In the genomic region with DNA sequence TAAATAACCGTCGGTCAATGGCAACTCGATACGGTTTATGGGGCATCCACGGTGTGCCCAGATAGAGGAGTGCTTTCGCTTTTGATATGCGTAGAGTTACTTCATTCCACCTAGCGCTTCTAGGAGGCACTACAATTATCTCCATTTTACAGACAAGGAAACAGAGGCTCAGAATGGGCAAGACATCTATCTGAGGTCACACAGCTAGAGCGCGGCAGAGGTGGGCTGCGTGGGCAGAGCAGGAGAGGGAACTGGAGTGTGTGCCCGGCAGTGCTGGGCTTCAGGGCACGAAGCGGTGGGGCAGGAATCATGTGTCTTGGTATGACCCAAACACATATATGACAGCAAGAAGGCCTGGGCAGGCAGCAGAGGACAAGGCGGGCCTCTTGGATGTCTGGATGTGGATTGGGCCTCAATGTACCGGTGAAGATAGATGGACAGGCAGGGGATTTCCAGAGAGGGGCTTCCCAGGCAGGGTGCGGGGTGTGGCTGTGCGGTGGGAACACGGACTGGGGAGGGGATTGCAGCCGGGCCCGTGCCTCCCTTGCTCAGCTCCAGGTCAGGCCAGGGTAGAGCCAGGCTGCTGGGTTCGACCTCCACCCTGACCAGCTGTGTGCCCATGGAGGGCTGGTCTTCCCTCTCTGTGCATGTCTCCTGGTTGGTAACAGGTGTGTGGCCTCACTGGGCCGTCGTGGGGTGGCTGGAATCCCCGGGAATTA, we compare ENCODE assay signal across 16 cellular contexts. TPM values are rescaled to one million over a fixed set of nuclear protein-coding genes. Genes with fewer than 3 reads are reported as not detected.
A peak's percentile ranks its signal among the peaks of the same experiment; 100 is the strongest.
DNase-seq lines count a peak whose midpoint lies in the region; ATAC-seq and TF ChIP-seq lines count a peak whose summit lies in the region.
"Had no signal": no experiment of that assay in that cellular context is flagged by ENCODE, and none has a peak within 500 bp of the region (broad histone marks: within the 10 kb centered on the region; RNA-seq: fewer than 3 reads in every experiment).

No MANE protein-coding gene starts in this region.

- POLR2A ChIA-PET in naive thymus-derived CD8-positive, alpha-beta T cell (lab: Charles Lee), result no interaction called here

- peak overlapping the region; percentile 67 for H3K4me2 ChIP-seq in Karpas-422 (ENCODE audit: low read depth, low read length, poor library complexity, severe bottlenecking)
- H3K4me2 ChIP-seq: smooth muscle cell had no signal

- H3K4me1 ChIP-seq in Karpas-422 (ENCODE audit: low read length), result peaks cover 28% of the 10 kb centered on the region
- peaks cover 8% of the 10 kb centered on the region for H3K4me1 ChIP-seq in upper lobe of right lung

- H3K9ac ChIP-seq in Karpas-422 (ENCODE audit: low read length), result peak overlapping the region; percentile 46

- peaks cover 10% of the 10 kb centered on the region for H3K9me3 Mint-ChIP-seq in glutamatergic neuron (ENCODE audit: unreplicated experiment)
- H3K9me3 Mint-ChIP-seq in naive thymus-derived CD8-positive, alpha-beta T cell, result no peaks in the 10 kb centered on the region
- H3K9me3 Mint-ChIP-seq: neural crest cell had no signal

- intact Hi-C loops in Right ventricle myocardium inferior (cut with DNase I) (no loop called here), cardiac septum (cut with DNase I) (no loop called here), upper lobe of right lung (cut with DNase I) (no loop called here)

- H3K27me3 ChIP-seq in Karpas-422 (ENCODE audit: low read length), result no peaks in the 10 kb centered on the region
- no peaks in the 10 kb centered on the region for H3K27me3 ChIP-seq in upper lobe of right lung
- H3K27me3 ChIP-seq: MG63 had no signal

- peaks cover 8% of the 10 kb centered on the region for H3K4me1 Mint-ChIP-seq in glutamatergic neuron (ENCODE audit: low read depth, unreplicated experiment)
- peaks cover 0 to 19% (median 2%) of the 10 kb centered on the region in 4 donors for H3K4me1 Mint-ChIP-seq in naive thymus-derived CD8-positive, alpha-beta T cell

- no peaks in the 10 kb centered on the region for H3K9me3 ChIP-seq in Karpas-422 (ENCODE audit: low read length)
- H3K9me3 ChIP-seq in upper lobe of right lung, result no peaks in the 10 kb centered on the region
- H3K9me3 ChIP-seq: MG63 had no signal

- TF ChIP-seq CTCF in glutamatergic neuron (IDR thresholded peaks at IDR 0.05; ENCODE audit: partially characterized antibody, unreplicated experiment), result no peak
- TF ChIP-seq CTCF in upper lobe of right lung (IDR thresholded peaks at IDR 0.05), result no peak

- H3K4me3 Mint-ChIP-seq in glutamatergic neuron (ENCODE audit: unreplicated experiment), result no peak overlapping the region
- peak overlapping the region in 1 of 10 donors; percentile 9 for H3K4me3 Mint-ChIP-seq in naive thymus-derived CD8-positive, alpha-beta T cell
- H3K4me3 Mint-ChIP-seq: neural crest cell had no signal

- DNase-seq in Right ventricle myocardium inferior (ENCODE audit: missing footprints) (peak; percentile 42), cardiac septum (ENCODE audit: low spot score) (no peak), Karpas-422 (peak; percentile 66), glutamatergic neuron (peak; percentile 12), upper lobe of right lung (peak; percentile 37)
- no peak for DNase-seq in stimulated activated naive CD4-positive, alpha-beta T cell treated with Interleukin-2 at 50 U/mL for 16 hours (lab: John Stamatoyannopoulos, UW)
- DNase-seq in naive thymus-derived CD8-positive, alpha-beta T cell, result no peak
- DNase-seq: ACHN; activated CD8-positive, alpha-beta memory T cell treated with anti-CD3 and anti-CD28 coated beads, Interleukin-2, amount 50 U/mL, for 4 hours; islet precursor cell; MG63; NCI-H226 had no signal

- peak overlapping the region; percentile 41 for H3K27ac Mint-ChIP-seq in glutamatergic neuron (ENCODE audit: unreplicated experiment)
- H3K27ac Mint-ChIP-seq in naive thymus-derived CD8-positive, alpha-beta T cell, result peak overlapping the region in 1 of 10 donors; percentile 24

- H3K36me3 ChIP-seq in Karpas-422 (ENCODE audit: insufficient read depth, low read length), result no peaks in the 10 kb centered on the region
- no peaks in the 10 kb centered on the region for H3K36me3 ChIP-seq in upper lobe of right lung
- H3K36me3 ChIP-seq: MG63 had no signal

- no peaks in the 10 kb centered on the region for H4K20me1 ChIP-seq in Karpas-422 (ENCODE audit: insufficient read depth, low read depth, low read length)

- H3K27ac ChIP-seq in Karpas-422 (ENCODE audit: low read length) (no peak overlapping the region), upper lobe of right lung (no peak overlapping the region)

- H3K9me2 ChIP-seq in Karpas-422 (replicated peaks; ENCODE audit: insufficient read depth, low read length), result no peaks in the 10 kb centered on the region

- peak overlapping the region; percentile 59 for H3K4me3 ChIP-seq in Karpas-422 (ENCODE audit: low read length)
- no peak overlapping the region for H3K4me3 ChIP-seq in upper lobe of right lung
- H3K4me3 ChIP-seq: MG63, smooth muscle cell had no signal

- no peaks in the 10 kb centered on the region for H3K36me3 Mint-ChIP-seq in glutamatergic neuron (ENCODE audit: unreplicated experiment)
- H3K36me3 Mint-ChIP-seq in naive thymus-derived CD8-positive, alpha-beta T cell, result no peaks in the 10 kb centered on the region

- H3K27me3 Mint-ChIP-seq in glutamatergic neuron (ENCODE audit: unreplicated experiment), result peaks cover 10% of the 10 kb centered on the region
- peaks cover under 1 to 28% (median 9%) of the 10 kb centered on the region in 5 donors for H3K27me3 Mint-ChIP-seq in naive thymus-derived CD8-positive, alpha-beta T cell

- ATAC-seq in Right ventricle myocardium inferior (no peak), upper lobe of right lung (no peak), HG03159 (IDR thresholded peaks at IDR 0.05; ENCODE audit: unreplicated experiment) (no peak)
- no peak for ATAC-seq in naive thymus-derived CD8-positive, alpha-beta T cell

- H3K79me2 ChIP-seq in Karpas-422 (ENCODE audit: low read length), result no peaks in the 10 kb centered on the region

- H2AFZ ChIP-seq in Karpas-422 (ENCODE audit: low read length), result peak overlapping the region; percentile 70; the same call in 1 of the 2 replicates

RNA-seq across cellular contexts. Expression of a gene that starts 21.2 kb away (rescaled TPM):
- total RNA-seq in Right ventricle myocardium inferior (0.14 TPM), cardiac septum (0.30 TPM), glutamatergic neuron (ENCODE audit: unreplicated experiment) (13.0 TPM), upper lobe of right lung (0.29 TPM)
- 0.52 and 0.94 TPM in 2 replicates for total RNA-seq in Karpas-422 (2014; rRNA removed; shearing (Covaris generic); ENCODE audit: low replicate concordance)
- not detected for total RNA-seq in naive thymus-derived CD8-positive, alpha-beta T cell
- polyA plus RNA-seq in naive thymus-derived CD8-positive, alpha-beta T cell, result under 1 TPM in 2 of 3 donors, not detected in 1; 0.04 to 0.06 TPM
- total RNA-seq: RPMI7951 had no signal
- polyA plus RNA-seq: smooth muscle cell had no signal

RNA-seq across cellular contexts. Expression of a gene that starts 23.6 kb away (rescaled TPM):
- total RNA-seq in Right ventricle myocardium inferior (14.6 TPM), cardiac septum (14.3 TPM), glutamatergic neuron (ENCODE audit: unreplicated experiment) (47.7 TPM), upper lobe of right lung (18.5 TPM)
- total RNA-seq in Karpas-422 (2014; rRNA removed; shearing (Covaris generic); ENCODE audit: low replicate concordance), result 37.2 and 46.7 TPM in 2 replicates
- total RNA-seq in naive thymus-derived CD8-positive, alpha-beta T cell, result 10 to 100 TPM; 37.4 to 46.8 TPM
- polyA plus RNA-seq in naive thymus-derived CD8-positive, alpha-beta T cell, result 10 to 100 TPM; 26.3 to 32.1 (median 26.4) TPM

RNA-seq across cellular contexts. Expression of a gene that starts 48.7 kb away (rescaled TPM):
- total RNA-seq in Right ventricle myocardium inferior (46.1 TPM), cardiac septum (44.3 TPM), glutamatergic neuron (ENCODE audit: unreplicated experiment) (43.1 TPM), upper lobe of right lung (47.5 TPM)
- total RNA-seq in Karpas-422 (2014; rRNA removed; shearing (Covaris generic); ENCODE audit: low replicate concordance), result 10.2 and 14.4 TPM in 2 replicates
- total RNA-seq in naive thymus-derived CD8-positive, alpha-beta T cell, result 10 to 100 TPM; 57.4 to 61.7 TPM
- 10 to 100 TPM; 41.9 to 48.3 (median 42.3) TPM for polyA plus RNA-seq in naive thymus-derived CD8-positive, alpha-beta T cell

Comparison
In these comparisons a context has a peak if more than half of its experiments do, and no peak if none do; other contexts are left out.
1. DNase-seq: peak in Right ventricle myocardium inferior (single experiment), Karpas-422 (single experiment), glutamatergic neuron (single experiment) and upper lobe of right lung (single experiment); none in cardiac septum (single experiment), stimulated activated naive CD4-positive, alpha-beta T cell treated with Interleukin-2 at 50 U/mL for 16 hours (single experiment) and naive thymus-derived CD8-positive, alpha-beta T cell (0 of 10).